Comparison of ENCODE assay signal across 20 cellular contexts in genomic region chr10:131838921-131839320, GRCh38.
"Had no signal": no experiment of that assay in that cellular context is flagged by ENCODE, and none has a peak within 500 bp of the region (broad histone marks: within the 10 kb centered on the region; RNA-seq: fewer than 3 reads in every experiment).

No MANE protein-coding gene starts in this region.

- ATAC-seq: activated CD8-positive, alpha-beta memory T cell treated with anti-CD3 and anti-CD28 coated beads, Interleukin-2, amount 10 ng/mL, durations not matched to agents 7 days and 5 days; activated CD8-positive, alpha-beta T cell treated with anti-CD3 and anti-CD28 coated beads for 36 hours; natural killer cell; pancreas; right cardiac atrium; stimulated activated effector memory CD8-positive, alpha-beta T cell treated with anti-CD3 and anti-CD28 coated beads, Interleukin-12 subunit alpha, Interleukin-12 subunit beta, amount 100 ng/mL, for 72 hours; T-cell had no signal

- DNase-seq: activated CD4-positive, alpha-beta T cell treated with anti-CD3 and anti-CD28 coated beads, Interleukin-2, amount 10 ng/mL, durations not matched to agents 7 days and 5 days; activated CD4-positive, CD25-positive, alpha-beta regulatory T cell treated with anti-CD3 and anti-CD28 coated beads, Interleukin-2, amount 50 U/mL, for 72 hours; activated CD8-positive, alpha-beta memory T cell treated with anti-CD3 and anti-CD28 coated beads, Interleukin-2, amount 10 ng/mL, durations not matched to agents 7 days and 5 days; activated CD8-positive, alpha-beta T cell treated with anti-CD3 and anti-CD28 coated beads for 36 hours; activated naive CD4-positive, alpha-beta T cell; activated T-cell treated with anti-CD3 and anti-CD28 coated beads for 4 hours; amniotic stem cell; cerebellar nuclear complex; cortex of kidney; midbrain; natural killer cell; right cardiac atrium; small intestine; stimulated activated CD4-positive, alpha-beta T cell treated with anti-CD3 and anti-CD28 coated beads, Interleukin-2, amount 100 ng/mL, for 24 hours; stomach; trophoblast cell; WERI-Rb-1 had no signal
